ENCODE assay signal across 23 cellular contexts in genomic region chr1:47866631-47867446, GRCh38.
DNase-seq lines count a peak whose midpoint lies in the region; ATAC-seq and TF ChIP-seq lines count a peak whose summit lies in the region.
"Had no signal": no experiment of that assay in that cellular context is flagged by ENCODE, and none has a peak within 500 bp of the region (broad histone marks: within the 10 kb centered on the region; RNA-seq: fewer than 3 reads in every experiment).

No MANE protein-coding gene starts in this region.

- TF ChIP-seq CTCF in liver (IDR thresholded peaks at IDR 0.05; ENCODE audit: low read depth, low read length, missing input control): no peak
- TF ChIP-seq CTCF in testis (IDR thresholded peaks at IDR 0.05): no peak

- H3K27ac ChIP-seq in liver (ENCODE audit: low read depth in 1 of 2, low read length in 2 of 2) (no peak overlapping the region), testis (no peak overlapping the region)
- H3K27ac ChIP-seq: thoracic aorta had no signal

- H3K4me3 ChIP-seq in liver (ENCODE audit: low read depth in 1 of 3, low read length in 3 of 3) (no peak overlapping the region), testis (no peak overlapping the region)
- H3K4me3 ChIP-seq: coronary artery, thoracic aorta had no signal

- no peaks in the 10 kb centered on the region for H3K9me3 ChIP-seq in liver (ENCODE audit: control insufficient read depth in 4 of 4, low read length in 3 of 4)
- no peaks in the 10 kb centered on the region for H3K9me3 ChIP-seq in testis
- H3K9me3 ChIP-seq: thoracic aorta had no signal

- peaks cover 2 to 21% (median 8%) of the 10 kb centered on the region in 4 donors for H3K4me1 ChIP-seq in liver (ENCODE audit: control insufficient read depth in 4 of 4, insufficient read depth in 4 of 4, low read length in 3 of 4)
- H3K4me1 ChIP-seq in testis: peaks cover 11% of the 10 kb centered on the region

- H3K9ac ChIP-seq in liver (ENCODE audit: low read depth in 1 of 2, low read length in 2 of 2): no peak overlapping the region

- DNase-seq in DMS153 (lab: John Stamatoyannopoulos, UW) (peak; percentile 19), DMS153 treated with DMSO at 0.1 percent for 48 hours (lab: John Stamatoyannopoulos, UW; ENCODE audit: unreplicated experiment) (no peak), NCI-H82 treated with DMSO at 0.1 percent for 48 hours (lab: John Stamatoyannopoulos, UW; ENCODE audit: unreplicated experiment) (peak; percentile 65), testis (peak; percentile 70), RPMI8226 (no peak), H4 (ENCODE audit: low spot score) (no peak)
- DNase-seq: 8988T; activated CD4-positive, CD25-positive, alpha-beta regulatory T cell treated with anti-CD3 and anti-CD28 coated beads, Interleukin-2, amount 50 U/mL, for 72 hours; activated CD8-positive, alpha-beta T cell treated with anti-CD3 and anti-CD28 coated beads, Interleukin-2, amount 10 ng/mL, durations not matched to agents 7 days and 5 days; AML-193; amniotic stem cell; EL; IMR-90; mesendoderm; NCI-H1105 treated with DMSO at 0.1 percent for 48 hours; NCI-H2107; SHP77 treated with DMSO at 0.1 percent for 48 hours; stimulated activated CD4-positive, alpha-beta T cell treated with anti-CD3 and anti-CD28 coated beads, Interleukin-2, amount 100 ng/mL, for 24 hours; stimulated activated naive B cell treated with anti-CD40 and anti-IgM and Interleukin-4, amounts not matched to agents 10 μg/mL and 1 μg/mL and 100 μg/mL, for 72 hours had no signal

- H3K27me3 ChIP-seq in liver (ENCODE audit: control insufficient read depth in 4 of 4, insufficient read depth in 4 of 4, low read length in 3 of 4) (no peaks in the 10 kb centered on the region), testis (no peaks in the 10 kb centered on the region)

- no peaks in the 10 kb centered on the region for H3K36me3 ChIP-seq in liver (ENCODE audit: control insufficient read depth in 4 of 4, insufficient read depth in 3 of 4, low read depth in 1 of 4, low read length in 3 of 4)
- H3K36me3 ChIP-seq in testis (ENCODE audit: low read depth, missing control alignments): no peaks in the 10 kb centered on the region
- H3K36me3 ChIP-seq: thoracic aorta had no signal

- 67% methylated on average over 9 of the region's 9 CpGs for WGBS in liver
- 63 to 69% methylated on average over 9 of the region's 9 CpGs for WGBS in testis, 2 donors

- intact Hi-C loops in testis (cut with DNase I; ENCODE audit: low total_unique reads): no loop called here

- ATAC-seq in GM18519 (IDR thresholded peaks at IDR 0.05; ENCODE audit: low FRiP score, unreplicated experiment): no peak
- ATAC-seq: activated CD8-positive, alpha-beta T cell treated with anti-CD3 and anti-CD28 coated beads, Interleukin-2, amount 10 ng/mL, durations not matched to agents 7 days and 5 days; stimulated activated naive B cell treated with anti-CD40 and anti-IgM and Interleukin-4, amounts not matched to agents 10 μg/mL and 1 μg/mL and 100 μg/mL, for 72 hours had no signal

- TF ChIP-seq RAD21 in liver (IDR thresholded peaks at IDR 0.05): peak in 1 of 2 donors; percentile 9

- no peak for TF ChIP-seq POLR2A in testis (IDR thresholded peaks at IDR 0.05)

TF ChIP-seq in liver, 16 proteins besides CTCF, POLR2A, EP300 and RAD21:
- peak; percentile 26 to 28 for TF ChIP-seq RXRA (IDR thresholded peaks at IDR 0.05)
- TF ChIP-seq SP1 (IDR thresholded peaks at IDR 0.05): peak; percentile 38
- peak; percentile 65 to 67 for TF ChIP-seq HNF4A (conservative IDR thresholded peaks at IDR 0.05)
- no peak for TF ChIP-seq ZBTB33 (IDR thresholded peaks at IDR 0.05)
TF ChIP-seq in liver: peak in this region for 3.

Comparison
In these comparisons a context has a peak if more than half of its experiments do, and no peak if none do; other contexts are left out.
1. DNase-seq: peak in DMS153 (single experiment), NCI-H82 treated with DMSO at 0.1 percent for 48 hours (single experiment) and testis (single experiment); none in DMS153 treated with DMSO at 0.1 percent for 48 hours (single experiment), RPMI8226 (single experiment) and H4 (single experiment).